ENCODE assay signal across 8 cellular contexts in genomic region chr22:42376721-42377177, GRCh38. TPM values are rescaled to one million over a fixed set of nuclear protein-coding genes. Genes with fewer than 3 reads are reported as not detected.
DNase-seq lines count a peak whose midpoint lies in the region; ATAC-seq lines count a peak whose summit lies in the region.

No MANE protein-coding gene starts in this region.

- peak; percentile 76 for DNase-seq in GM04504 (ENCODE audit: low read depth)
- peak; percentile 79 for DNase-seq in NCI-H82 treated with DMSO at 0.1 percent for 48 hours (lab: John Stamatoyannopoulos, UW; ENCODE audit: unreplicated experiment)
- peak; percentile 90 for DNase-seq in fibroblast of the conjunctiva (ENCODE audit: low read depth)
- peak; percentile 62 for DNase-seq in renal cortical epithelial cell (ENCODE audit: low read depth)
- DNase-seq in GDM1 (lab: John Stamatoyannopoulos, UW), result no peak
- no peak for DNase-seq in Kasumi-1 (lab: John Stamatoyannopoulos, UW)

- no peak for ATAC-seq in GM21447 (IDR thresholded peaks at IDR 0.05; ENCODE audit: unreplicated experiment)
- no peak for ATAC-seq in GM19035 (IDR thresholded peaks at IDR 0.05; ENCODE audit: unreplicated experiment)

RNA-seq across cellular contexts. Expression of gene NFAM1, which starts 55.5 kb away (rescaled TPM):
- total RNA-seq in renal cortical epithelial cell, result under 0.01 and 0.75 TPM in 2 replicates

Comparison
In these comparisons a context has a peak if more than half of its experiments do, and no peak if none do; other contexts are left out.
1. DNase-seq: peak in GM04504 (single experiment), NCI-H82 treated with DMSO at 0.1 percent for 48 hours (single experiment), fibroblast of the conjunctiva (single experiment) and renal cortical epithelial cell (single experiment); none in GDM1 (single experiment) and Kasumi-1 (0 of 2).